Comparison of ENCODE assay signal across 1 cellular context in the genomic region with DNA sequence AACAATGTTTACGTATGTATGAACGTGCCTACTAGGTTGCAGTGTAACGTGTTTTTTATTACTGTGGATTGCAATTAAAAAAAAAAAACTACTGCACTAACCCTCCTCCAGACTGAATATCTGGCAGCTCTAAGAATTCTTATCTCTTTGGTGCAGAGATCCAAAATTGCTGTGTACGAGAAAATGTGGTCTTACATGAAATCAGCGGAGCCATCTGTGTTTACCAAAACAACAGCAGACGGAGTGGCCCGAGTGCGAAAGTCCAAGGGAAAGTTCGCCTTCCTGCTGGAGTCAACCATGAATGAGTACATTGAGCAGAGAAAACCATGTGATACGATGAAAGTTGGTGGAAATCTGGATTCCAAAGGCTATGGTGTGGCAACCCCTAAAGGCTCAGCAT.
TF ChIP-seq lines count a peak whose summit lies in the region.

No MANE protein-coding gene starts in this region.

TF ChIP-seq in K562, 482 proteins besides CTCF, POLR2A, EP300 and RAD21 (continued from another document):
- TF ChIP-seq, protein P1, sequence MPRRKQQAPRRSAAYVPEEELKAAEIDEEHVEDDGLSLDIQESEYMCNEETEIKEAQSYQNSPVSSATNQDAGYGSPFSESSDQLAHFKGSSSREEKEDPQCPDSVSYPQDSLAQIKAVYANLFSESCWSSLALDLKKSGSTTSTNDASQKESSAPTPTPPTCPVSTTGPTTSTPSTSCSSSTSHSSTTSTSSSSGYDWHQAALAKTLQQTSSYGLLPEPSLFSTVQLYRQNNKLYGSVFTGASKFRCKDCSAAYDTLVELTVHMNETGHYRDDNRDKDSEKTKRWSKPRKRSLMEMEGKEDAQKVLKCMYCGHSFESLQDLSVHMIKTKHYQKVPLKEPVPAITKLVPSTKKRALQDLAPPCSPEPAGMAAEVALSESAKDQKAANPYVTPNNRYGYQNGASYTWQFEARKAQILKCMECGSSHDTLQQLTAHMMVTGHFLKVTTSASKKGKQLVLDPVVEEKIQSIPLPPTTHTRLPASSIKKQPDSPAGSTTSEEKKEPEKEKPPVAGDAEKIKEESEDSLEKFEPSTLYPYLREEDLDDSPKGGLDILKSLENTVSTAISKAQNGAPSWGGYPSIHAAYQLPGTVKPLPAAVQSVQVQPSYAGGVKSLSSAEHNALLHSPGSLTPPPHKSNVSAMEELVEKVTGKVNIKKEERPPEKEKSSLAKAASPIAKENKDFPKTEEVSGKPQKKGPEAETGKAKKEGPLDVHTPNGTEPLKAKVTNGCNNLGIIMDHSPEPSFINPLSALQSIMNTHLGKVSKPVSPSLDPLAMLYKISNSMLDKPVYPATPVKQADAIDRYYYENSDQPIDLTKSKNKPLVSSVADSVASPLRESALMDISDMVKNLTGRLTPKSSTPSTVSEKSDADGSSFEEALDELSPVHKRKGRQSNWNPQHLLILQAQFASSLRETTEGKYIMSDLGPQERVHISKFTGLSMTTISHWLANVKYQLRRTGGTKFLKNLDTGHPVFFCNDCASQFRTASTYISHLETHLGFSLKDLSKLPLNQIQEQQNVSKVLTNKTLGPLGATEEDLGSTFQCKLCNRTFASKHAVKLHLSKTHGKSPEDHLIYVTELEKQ (CRISPR knock-in tag; IDR thresholded peaks at IDR 0.05): no peak
- TF ChIP-seq HDAC3 (IDR thresholded peaks at IDR 0.05; ENCODE audit: borderline replicate concordance, partially characterized antibody): peak; percentile 57
- TF ChIP-seq C11orf30 (IDR thresholded peaks at IDR 0.05; ENCODE audit: low read depth): peak; percentile 87
- TF ChIP-seq, protein P2, sequence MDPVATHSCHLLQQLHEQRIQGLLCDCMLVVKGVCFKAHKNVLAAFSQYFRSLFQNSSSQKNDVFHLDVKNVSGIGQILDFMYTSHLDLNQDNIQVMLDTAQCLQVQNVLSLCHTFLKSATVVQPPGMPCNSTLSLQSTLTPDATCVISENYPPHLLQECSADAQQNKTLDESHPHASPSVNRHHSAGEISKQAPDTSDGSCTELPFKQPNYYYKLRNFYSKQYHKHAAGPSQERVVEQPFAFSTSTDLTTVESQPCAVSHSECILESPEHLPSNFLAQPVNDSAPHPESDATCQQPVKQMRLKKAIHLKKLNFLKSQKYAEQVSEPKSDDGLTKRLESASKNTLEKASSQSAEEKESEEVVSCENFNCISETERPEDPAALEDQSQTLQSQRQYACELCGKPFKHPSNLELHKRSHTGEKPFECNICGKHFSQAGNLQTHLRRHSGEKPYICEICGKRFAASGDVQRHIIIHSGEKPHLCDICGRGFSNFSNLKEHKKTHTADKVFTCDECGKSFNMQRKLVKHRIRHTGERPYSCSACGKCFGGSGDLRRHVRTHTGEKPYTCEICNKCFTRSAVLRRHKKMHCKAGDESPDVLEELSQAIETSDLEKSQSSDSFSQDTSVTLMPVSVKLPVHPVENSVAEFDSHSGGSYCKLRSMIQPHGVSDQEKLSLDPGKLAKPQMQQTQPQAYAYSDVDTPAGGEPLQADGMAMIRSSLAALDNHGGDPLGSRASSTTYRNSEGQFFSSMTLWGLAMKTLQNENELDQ (CRISPR knock-in tag; IDR thresholded peaks at IDR 0.05; ENCODE audit: borderline replicate concordance): no peak
- TF ChIP-seq, protein P3, sequence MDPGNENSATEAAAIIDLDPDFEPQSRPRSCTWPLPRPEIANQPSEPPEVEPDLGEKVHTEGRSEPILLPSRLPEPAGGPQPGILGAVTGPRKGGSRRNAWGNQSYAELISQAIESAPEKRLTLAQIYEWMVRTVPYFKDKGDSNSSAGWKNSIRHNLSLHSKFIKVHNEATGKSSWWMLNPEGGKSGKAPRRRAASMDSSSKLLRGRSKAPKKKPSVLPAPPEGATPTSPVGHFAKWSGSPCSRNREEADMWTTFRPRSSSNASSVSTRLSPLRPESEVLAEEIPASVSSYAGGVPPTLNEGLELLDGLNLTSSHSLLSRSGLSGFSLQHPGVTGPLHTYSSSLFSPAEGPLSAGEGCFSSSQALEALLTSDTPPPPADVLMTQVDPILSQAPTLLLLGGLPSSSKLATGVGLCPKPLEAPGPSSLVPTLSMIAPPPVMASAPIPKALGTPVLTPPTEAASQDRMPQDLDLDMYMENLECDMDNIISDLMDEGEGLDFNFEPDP (CRISPR knock-in tag; IDR thresholded peaks at IDR 0.05): no peak
- TF ChIP-seq ZNF395 (CRISPR knock-in tag; IDR thresholded peaks at IDR 0.05): no peak
- TF ChIP-seq TAF7 (tag; IDR thresholded peaks at IDR 0.05): no peak
- TF ChIP-seq NCOA4 (IDR thresholded peaks at IDR 0.05; ENCODE audit: partially characterized antibody): no peak
- peak; percentile 91 for TF ChIP-seq DPF2 (IDR thresholded peaks at IDR 0.05)
- TF ChIP-seq SRF (CRISPR knock-in tag; IDR thresholded peaks at IDR 0.05): no peak
- 0 out of 2 replicates have a peak, but pooled peaks have one; percentile 41 for TF ChIP-seq ZNF175 (CRISPR knock-in tag; IDR thresholded peaks at IDR 0.05; ENCODE audit: low read depth)
- peak; percentile 90 for TF ChIP-seq FOXJ2 (tag; IDR thresholded peaks at IDR 0.05)
- no peak for TF ChIP-seq ZNF143 (CRISPR knock-in tag; IDR thresholded peaks at IDR 0.05)
- TF ChIP-seq, protein P4, sequence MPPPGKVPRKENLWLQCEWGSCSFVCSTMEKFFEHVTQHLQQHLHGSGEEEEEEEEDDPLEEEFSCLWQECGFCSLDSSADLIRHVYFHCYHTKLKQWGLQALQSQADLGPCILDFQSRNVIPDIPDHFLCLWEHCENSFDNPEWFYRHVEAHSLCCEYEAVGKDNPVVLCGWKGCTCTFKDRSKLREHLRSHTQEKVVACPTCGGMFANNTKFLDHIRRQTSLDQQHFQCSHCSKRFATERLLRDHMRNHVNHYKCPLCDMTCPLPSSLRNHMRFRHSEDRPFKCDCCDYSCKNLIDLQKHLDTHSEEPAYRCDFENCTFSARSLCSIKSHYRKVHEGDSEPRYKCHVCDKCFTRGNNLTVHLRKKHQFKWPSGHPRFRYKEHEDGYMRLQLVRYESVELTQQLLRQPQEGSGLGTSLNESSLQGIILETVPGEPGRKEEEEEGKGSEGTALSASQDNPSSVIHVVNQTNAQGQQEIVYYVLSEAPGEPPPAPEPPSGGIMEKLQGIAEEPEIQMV (tag; conservative IDR thresholded peaks at IDR 0.05; ENCODE audit: low read depth): no peak
- no peak for TF ChIP-seq HEY1 (CRISPR knock-in tag; IDR thresholded peaks at IDR 0.05; ENCODE audit: borderline replicate concordance)
- no peak for TF ChIP-seq ZNF263 (CRISPR knock-in tag; IDR thresholded peaks at IDR 0.05; ENCODE audit: borderline replicate concordance)
- TF ChIP-seq NCOA1 (IDR thresholded peaks at IDR 0.05; ENCODE audit: low read depth): no peak
- TF ChIP-seq, protein P5, sequence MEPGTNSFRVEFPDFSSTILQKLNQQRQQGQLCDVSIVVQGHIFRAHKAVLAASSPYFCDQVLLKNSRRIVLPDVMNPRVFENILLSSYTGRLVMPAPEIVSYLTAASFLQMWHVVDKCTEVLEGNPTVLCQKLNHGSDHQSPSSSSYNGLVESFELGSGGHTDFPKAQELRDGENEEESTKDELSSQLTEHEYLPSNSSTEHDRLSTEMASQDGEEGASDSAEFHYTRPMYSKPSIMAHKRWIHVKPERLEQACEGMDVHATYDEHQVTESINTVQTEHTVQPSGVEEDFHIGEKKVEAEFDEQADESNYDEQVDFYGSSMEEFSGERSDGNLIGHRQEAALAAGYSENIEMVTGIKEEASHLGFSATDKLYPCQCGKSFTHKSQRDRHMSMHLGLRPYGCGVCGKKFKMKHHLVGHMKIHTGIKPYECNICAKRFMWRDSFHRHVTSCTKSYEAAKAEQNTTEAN (CRISPR knock-in tag; IDR thresholded peaks at IDR 0.05): no peak
- TF ChIP-seq ZNF586 (CRISPR knock-in tag; conservative IDR thresholded peaks at IDR 0.05): no peak
- TF ChIP-seq CEBPZ (IDR thresholded peaks at IDR 0.05; ENCODE audit: borderline replicate concordance, low read depth, low read length): no peak
- no peak for TF ChIP-seq GABPA (tag; conservative IDR thresholded peaks at IDR 0.05; ENCODE audit: low read depth)
- TF ChIP-seq MXI1 (IDR thresholded peaks at IDR 0.05; ENCODE audit: low read depth, low read length): no peak
- no peak for TF ChIP-seq CAMTA2 (CRISPR knock-in tag; conservative IDR thresholded peaks at IDR 0.05)
- TF ChIP-seq MYBL2 (IDR thresholded peaks at IDR 0.05; ENCODE audit: low read depth): no peak
- TF ChIP-seq MYBL2 (CRISPR knock-in tag; IDR thresholded peaks at IDR 0.05; ENCODE audit: borderline replicate concordance): no peak
- no peak for TF ChIP-seq THAP7 (CRISPR knock-in tag; IDR thresholded peaks at IDR 0.05)
- TF ChIP-seq ELK3 (CRISPR knock-in tag; IDR thresholded peaks at IDR 0.05): no peak
- no peak for TF ChIP-seq DACH1 (IDR thresholded peaks at IDR 0.05; ENCODE audit: partially characterized antibody)
- no peak for TF ChIP-seq NCOA6 (IDR thresholded peaks at IDR 0.05)
- TF ChIP-seq ARID2 (IDR thresholded peaks at IDR 0.05): no peak
- TF ChIP-seq MTA2 (IDR thresholded peaks at IDR 0.05; ENCODE audit: low read depth): peak; percentile 94
- TF ChIP-seq MEF2A (IDR thresholded peaks at IDR 0.05; ENCODE audit: control insufficient read depth, low read depth, low read length): no peak
